In genomic region chr9:35660966-35661413, GRCh38 we compare ENCODE assay signal across 9 cellular contexts. TPM values are rescaled to one million over a fixed set of nuclear protein-coding genes. Genes with fewer than 3 reads are reported as not detected.
DNase-seq lines count a peak whose midpoint lies in the region; ATAC-seq and TF ChIP-seq lines count a peak whose summit lies in the region.
"Had no signal": no experiment of that assay in that cellular context is flagged by ENCODE, and none has a peak within 500 bp of the region (broad histone marks: within the 10 kb centered on the region; RNA-seq: fewer than 3 reads in every experiment).

No MANE protein-coding gene starts in this region.

- dilution Hi-C loops in mammary epithelial cell (cut with HindIII; ENCODE audit: low sequenced_read_pairs) = no loop called here

- H3K4me3 ChIP-seq in HFF-Myc (replicated peaks; ENCODE audit: low read depth, low read length) (no peak overlapping the region), mammary epithelial cell (replicated peaks in 1 of 3; ENCODE audit: insufficient read depth in 1 of 3, low read depth in 2 of 3, low read length in 3 of 3) (no peak overlapping the region)

- no peak for ATAC-seq in GM18511 (IDR thresholded peaks at IDR 0.05; ENCODE audit: unreplicated experiment)
- ATAC-seq in HG03108 (IDR thresholded peaks at IDR 0.05; ENCODE audit: unreplicated experiment) = no peak
- no peak for ATAC-seq in HG02798 (IDR thresholded peaks at IDR 0.05; ENCODE audit: poor library complexity, unreplicated experiment)

- peaks cover 15% of the 10 kb centered on the region for H3K36me3 ChIP-seq in mammary epithelial cell (ENCODE audit: insufficient read depth, low read length)

- H3K9me3 ChIP-seq in mammary epithelial cell (replicated peaks; ENCODE audit: insufficient read depth, low read length) = no peaks in the 10 kb centered on the region

- no peaks in the 10 kb centered on the region for H4K20me1 ChIP-seq in mammary epithelial cell (ENCODE audit: insufficient read depth, low read length)

- peaks cover 43% of the 10 kb centered on the region for H3K4me1 ChIP-seq in mammary epithelial cell (ENCODE audit: insufficient read depth, low read length)

- no peak overlapping the region for H3K27ac ChIP-seq in mammary epithelial cell (ENCODE audit: insufficient read depth, low read depth, low read length)

- CTCF ChIA-PET in mammary epithelial cell (lab: Charles Lee; ENCODE audit: low non-redundant PET) = interaction anchor here (0.6 to 1.3 kb wide), 5 partner anchors 14 to 95 kb away, joined by 3 to 7 read pairs (median 4); no protein-coding TSS in a partner anchor

- WGBS in mammary epithelial cell (ENCODE audit: low coverage, missing lambda C conversion rate) = 39% methylated on average over 6 of the region's 9 CpGs

- BruUV-seq in mammary epithelial cell (replicated peaks; lab: Mats Ljungman, UMichigan) = no TSS peak

- in situ Hi-C loops in mammary epithelial cell (cut with MboI; ENCODE audit: low sequenced_read_pairs in 2 of 2) = no loop called here

- no peak overlapping the region for H2AFZ ChIP-seq in mammary epithelial cell (ENCODE audit: low read depth, low read length)

- intact Hi-C loops in mammary epithelial cell (cut with micrococcal nuclease) = loop anchor here (1.0 to 2.0 kb wide), 2 partner anchors 72 to 126 kb away; partner anchors contain the start of genes CREB3 and TLN1

- TF ChIP-seq CTCF in HFF-Myc (IDR thresholded peaks at IDR 0.05; ENCODE audit: low read depth, low read length, missing control alignments) = peak; percentile 56
- peak; percentile 26 to 60 for TF ChIP-seq CTCF in mammary epithelial cell (conservative IDR thresholded peaks at IDR 0.05 in 1 of 2, IDR thresholded peaks at IDR 0.05 in 1 of 2; ENCODE audit: extremely low read depth in 1 of 2, insufficient read depth in 1 of 2, low read depth in 1 of 2, low read length in 2 of 2)

- no peak overlapping the region for H3K9ac ChIP-seq in mammary epithelial cell (ENCODE audit: insufficient read depth, low read length)

- H3K79me2 ChIP-seq in mammary epithelial cell (ENCODE audit: insufficient read depth, low read length) = peaks cover 46% of the 10 kb centered on the region

- H3K27me3 ChIP-seq in mammary epithelial cell (ENCODE audit: insufficient read depth, low read length) = no peaks in the 10 kb centered on the region

- H3K4me2 ChIP-seq in mammary epithelial cell (ENCODE audit: insufficient read depth, low read depth, low read length) = no peak overlapping the region

- DNase-seq in AG20443 (ENCODE audit: low spot score) = peak; percentile 38
- no peak for DNase-seq in HFF-Myc (ENCODE audit: extremely low read depth, low read depth)
- DNase-seq in mammary epithelial cell = no peak
- DNase-seq in mucosa of gallbladder (ENCODE audit: low spot score) = peak; percentile 52
- no peak for DNase-seq in DMS153 (lab: John Stamatoyannopoulos, UW)

RNA-seq across cellular contexts. Expression of gene CCDC107, which starts 2.9 kb away (rescaled TPM):
- total RNA-seq in mammary epithelial cell (10 to 100 TPM; 16.3 TPM), mucosa of gallbladder (59.2 TPM)
- 13.4 TPM for polyA plus RNA-seq in mammary epithelial cell
- polyA minus RNA-seq in mammary epithelial cell = 2.9 TPM

RNA-seq across cellular contexts. Expression of gene RMRP, which starts 3.2 kb away (rescaled TPM):
- total RNA-seq in mammary epithelial cell = over 10,000 TPM; 16,267 to 114,057 TPM
- polyA plus RNA-seq in mammary epithelial cell = 37.3 TPM
- polyA minus RNA-seq in mammary epithelial cell = 5,045 TPM
- total RNA-seq in mucosa of gallbladder = 17,824 TPM

RNA-seq across cellular contexts. Expression of gene ARHGEF39, which starts 4.0 kb away (rescaled TPM):
- total RNA-seq in mammary epithelial cell = 1 to 10 TPM in 1 of 2 donors, under 1 TPM in 1; 0.33 to 5.7 TPM
- 9.5 TPM for polyA plus RNA-seq in mammary epithelial cell
- 7.8 TPM for polyA minus RNA-seq in mammary epithelial cell
- 6.4 TPM for total RNA-seq in mucosa of gallbladder

RNA-seq across cellular contexts. Expression of gene SIT1, which starts 10.3 kb away (rescaled TPM):
- total RNA-seq in mammary epithelial cell = not detected
- polyA plus RNA-seq in mammary epithelial cell = not detected
- polyA minus RNA-seq in mammary epithelial cell = not detected
- 2.7 TPM for total RNA-seq in mucosa of gallbladder
- total RNA-seq: dermis microvascular lymphatic vessel endothelial cell had no signal

RNA-seq across cellular contexts. Expression of gene CA9, which starts 12.7 kb away (rescaled TPM):
- total RNA-seq in mammary epithelial cell (10 to 100 TPM in 1 of 2 donors, under 1 TPM in 1; 0.50 to 18.4 TPM), mucosa of gallbladder (777 TPM)
- polyA plus RNA-seq in mammary epithelial cell = 37.7 TPM
- polyA minus RNA-seq in mammary epithelial cell = 42.9 TPM

Comparison
In these comparisons a context has a peak if more than half of its experiments do, and no peak if none do; other contexts are left out.
1. DNase-seq: peak in AG20443 (single experiment) and mucosa of gallbladder (single experiment); none in HFF-Myc (single experiment), mammary epithelial cell (single experiment) and DMS153 (single experiment).